ENCODE assay signal across 11 cellular contexts in the genomic region with DNA sequence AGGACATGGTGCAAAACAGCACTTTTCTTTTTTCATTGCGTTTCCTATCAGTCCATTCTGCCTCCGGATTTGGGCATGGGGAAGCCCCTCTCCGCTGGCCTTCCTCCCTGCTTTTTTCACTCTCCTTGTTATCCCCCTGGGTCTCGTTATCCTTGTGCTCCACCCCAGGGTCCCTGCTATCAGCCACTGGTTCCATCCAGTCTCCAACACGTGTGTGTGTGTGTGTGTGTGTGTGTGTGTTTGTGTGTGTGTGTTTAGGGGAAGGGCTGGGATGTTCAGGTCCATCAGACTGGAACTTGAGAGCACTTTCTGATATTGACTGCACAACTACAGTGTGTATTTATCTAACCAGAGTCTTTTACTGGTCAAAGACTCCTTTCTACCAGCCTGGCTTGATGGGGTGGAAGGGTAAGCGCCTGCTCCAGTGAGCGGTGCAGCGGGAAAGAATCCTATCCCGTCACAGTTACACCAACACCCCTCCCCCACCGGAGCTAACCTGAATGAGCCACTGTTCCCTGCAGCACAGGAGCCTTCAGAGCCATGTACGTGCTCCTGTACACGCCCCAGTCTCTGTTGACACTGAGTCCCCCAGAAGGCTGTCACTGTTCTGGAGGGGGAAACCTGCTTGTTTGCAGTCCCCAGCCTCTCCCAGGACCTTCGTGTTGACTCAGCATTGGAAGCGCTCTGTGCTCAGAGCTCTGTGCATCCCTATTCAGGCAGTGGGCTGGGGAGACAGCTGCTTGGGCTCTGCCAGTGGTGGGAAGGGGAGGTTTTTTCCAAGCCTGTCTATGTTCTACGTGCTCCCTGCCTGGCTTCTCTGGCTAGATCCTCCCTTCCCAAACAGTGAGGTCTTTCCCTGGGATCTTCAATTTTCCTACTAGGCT. TPM values are rescaled to one million over a fixed set of nuclear protein-coding genes. Genes with fewer than 3 reads are reported as not detected.
A peak's percentile ranks its signal among the peaks of the same experiment; 100 is the strongest.
DNase-seq lines count a peak whose midpoint lies in the region; ATAC-seq, FAIRE-seq and TF ChIP-seq lines count a peak whose summit lies in the region.
"Had no signal": no experiment of that assay in that cellular context is flagged by ENCODE, and none has a peak within 500 bp of the region (broad histone marks: within the 10 kb centered on the region; RNA-seq: fewer than 3 reads in every experiment).

No MANE protein-coding gene starts in this region.

- peak overlapping the region; percentile 51 for H3K4me3 Mint-ChIP-seq in Calu3 (ENCODE audit: low read depth, unreplicated experiment)
- H3K4me3 Mint-ChIP-seq in mesothelial cell of epicardium, result peak overlapping the region; percentile 18
- H3K4me3 Mint-ChIP-seq: CD14-positive monocyte had no signal

- peak; percentile 83 for DNase-seq in Calu3
- DNase-seq in NCI-H1092 treated with DMSO at 0.1 percent for 48 hours (lab: John Stamatoyannopoulos, UW), result peak; percentile 43
- DNase-seq in SW480 (ENCODE audit: low spot score), result peak; percentile 81
- DNase-seq in mesothelial cell of epicardium (ENCODE audit: low spot score in 2 of 2, unreplicated experiment in 2 of 2), result peak in 1 of 2 experiments; percentile 49
- no peak for DNase-seq in RCC 7860 (ENCODE audit: low spot score)
- no peak for DNase-seq in NCI-H446 (lab: John Stamatoyannopoulos, UW)
- DNase-seq: stimulated activated CD4-positive, alpha-beta T cell treated with anti-CD3 and anti-CD28 coated beads, Interleukin-1b, Interleukin-23, amount 100 ng/mL, for 48 hours had no signal

- FAIRE-seq in RCC 7860 (lab: Jason Lieb, UNC), result no peak

- intact Hi-C loops in Calu3 (cut with micrococcal nuclease; ENCODE audit: unreplicated experiment), result loop anchor here (1.0 kb wide), 1 partner anchor 21 kb away; a partner anchor contains a TSS

- ATAC-seq in HG03439 (IDR thresholded peaks at IDR 0.05; ENCODE audit: unreplicated experiment) (no peak), HG02642 (IDR thresholded peaks at IDR 0.05; ENCODE audit: poor library complexity, unreplicated experiment) (no peak)

- no TSS peak for BruUV-seq in Calu3 (replicated peaks; lab: Mats Ljungman, UMichigan)

- H3K27ac Mint-ChIP-seq in Calu3 (ENCODE audit: unreplicated experiment), result no peak overlapping the region
- H3K27ac Mint-ChIP-seq in mesothelial cell of epicardium, result peak overlapping the region; percentile 82
- H3K27ac Mint-ChIP-seq: CD14-positive monocyte had no signal

- H3K36me3 Mint-ChIP-seq in Calu3 (ENCODE audit: insufficient read depth, unreplicated experiment) (peaks cover 18% of the 10 kb centered on the region), mesothelial cell of epicardium (no peaks in the 10 kb centered on the region)

- peaks cover 8% of the 10 kb centered on the region for H3K27me3 Mint-ChIP-seq in Calu3 (ENCODE audit: unreplicated experiment)
- H3K27me3 Mint-ChIP-seq in mesothelial cell of epicardium (ENCODE audit: low read depth), result no peaks in the 10 kb centered on the region

- no peak for TF ChIP-seq CTCF in Calu3 (IDR thresholded peaks at IDR 0.05; ENCODE audit: unreplicated experiment)
- no peak for TF ChIP-seq CTCF in mesothelial cell of epicardium (IDR thresholded peaks at IDR 0.05; ENCODE audit: unreplicated experiment)

- CTCF ChIA-PET in Calu3 (lab: Charles Lee), result interaction anchor here (1.2 kb wide), 1 partner anchor 20 kb away, joined by 4 read pairs; a partner anchor contains a TSS

- H3K4me1 Mint-ChIP-seq in Calu3 (ENCODE audit: low read depth, unreplicated experiment) (peaks cover 17% of the 10 kb centered on the region), mesothelial cell of epicardium (peaks cover 33% of the 10 kb centered on the region)

- H3K9me3 Mint-ChIP-seq in Calu3 (ENCODE audit: low read depth, unreplicated experiment) (no peaks in the 10 kb centered on the region), mesothelial cell of epicardium (no peaks in the 10 kb centered on the region)

RNA-seq across cellular contexts. Expression of a gene that starts 4.6 kb away (rescaled TPM):
- 0.80 and 0.83 TPM in 2 replicates for total RNA-seq in Calu3 (2022)
- total RNA-seq in mesothelial cell of epicardium, result 3.0 to 3.7 TPM (median 3.6 TPM) in 3 replicates
- total RNA-seq: lung microvascular endothelial cell had no signal

RNA-seq across cellular contexts. Expression of a gene that starts 5.4 kb away (rescaled TPM):
- total RNA-seq in Calu3 (2022) (65.9 and 76.5 TPM in 2 replicates), mesothelial cell of epicardium (307 to 319 TPM (median 316 TPM) in 3 replicates)

RNA-seq across cellular contexts. Expression of a gene that starts 20.9 kb away (rescaled TPM):
- total RNA-seq in Calu3 (2022) (29.3 and 32.5 TPM in 2 replicates), mesothelial cell of epicardium (39.8 to 47.7 TPM (median 41.0 TPM) in 3 replicates)

RNA-seq across cellular contexts. Expression of a gene that starts 32.9 kb away (rescaled TPM):
- total RNA-seq in Calu3 (2022) (5.2 and 5.9 TPM in 2 replicates), mesothelial cell of epicardium (3.6 to 4.0 TPM (median 3.7 TPM) in 3 replicates)
- total RNA-seq: lung microvascular endothelial cell had no signal

RNA-seq across cellular contexts. Expression of a gene that starts 33.1 kb away (rescaled TPM):
- total RNA-seq in Calu3 (2022) (139 and 141 TPM in 2 replicates), mesothelial cell of epicardium (78.1 to 81.0 TPM (median 78.5 TPM) in 3 replicates)

Comparison
In these comparisons a context has a peak if more than half of its experiments do, and no peak if none do; other contexts are left out.
1. DNase-seq: peak in Calu3 (single experiment), NCI-H1092 treated with DMSO at 0.1 percent for 48 hours (single experiment) and SW480 (single experiment); none in RCC 7860 (single experiment) and NCI-H446 (0 of 2).